22 cellular contexts compared by ENCODE assay signal in genomic region chr5:67214036-67214435, GRCh38. TPM values are rescaled to one million over a fixed set of nuclear protein-coding genes. Genes with fewer than 3 reads are reported as not detected.
A peak's percentile ranks its signal among the peaks of the same experiment; 100 is the strongest.
DNase-seq lines count a peak whose midpoint lies in the region; ATAC-seq and TF ChIP-seq lines count a peak whose summit lies in the region.
"Had no signal": no experiment of that assay in that cellular context is flagged by ENCODE, and none has a peak within 500 bp of the region (broad histone marks: within the 10 kb centered on the region; RNA-seq: fewer than 3 reads in every experiment).

No MANE protein-coding gene starts in this region.

- no TSS peak for BruUV-seq in IMR-90 (replicated peaks; lab: Mats Ljungman, UMichigan)

- no peak overlapping the region for H3K9ac ChIP-seq in SK-N-SH
- no peak overlapping the region for H3K9ac ChIP-seq in IMR-90 (ENCODE audit: low read depth, low read length)

- H4K20me1 ChIP-seq in SK-N-SH (ENCODE audit: insufficient read depth) (no peaks in the 10 kb centered on the region), IMR-90 (ENCODE audit: insufficient read depth, low read length) (no peaks in the 10 kb centered on the region)

- no peak overlapping the region for H3K4me3 Mint-ChIP-seq in activated naive CD8-positive, alpha-beta T cell treated with anti-CD3 and anti-CD28 coated beads, Interleukin-2, amount 10 ng/mL, durations not matched to agents 7 days and 5 days
- peak overlapping the region in 7 of 10 donors; percentile 0 to 57 (median 21) for H3K4me3 Mint-ChIP-seq in naive thymus-derived CD8-positive, alpha-beta T cell
- H3K4me3 Mint-ChIP-seq: type B pancreatic cell had no signal

- peaks cover 27% of the 10 kb centered on the region for H3K36me3 Mint-ChIP-seq in activated naive CD8-positive, alpha-beta T cell treated with anti-CD3 and anti-CD28 coated beads, Interleukin-2, amount 10 ng/mL, durations not matched to agents 7 days and 5 days
- H3K36me3 Mint-ChIP-seq in naive thymus-derived CD8-positive, alpha-beta T cell = no peaks in the 10 kb centered on the region
- H3K36me3 Mint-ChIP-seq: type B pancreatic cell had no signal

- H3K14ac ChIP-seq in IMR-90 (replicated peaks; ENCODE audit: low read depth, low read length) = no peak overlapping the region

- H3K9me3 Mint-ChIP-seq in activated naive CD8-positive, alpha-beta T cell treated with anti-CD3 and anti-CD28 coated beads, Interleukin-2, amount 10 ng/mL, durations not matched to agents 7 days and 5 days = no peaks in the 10 kb centered on the region
- peaks cover 0 to 10% (median 0%) of the 10 kb centered on the region in 9 donors for H3K9me3 Mint-ChIP-seq in naive thymus-derived CD8-positive, alpha-beta T cell
- H3K9me3 Mint-ChIP-seq: type B pancreatic cell had no signal

- CTCF ChIA-PET in SK-N-SH (lab: Yijun Ruan, JAX) = interaction anchor here (0.8 to 3.2 kb wide), 9 partner anchors 8 to 908 kb away, joined by 3 to 17 read pairs (median 3); no protein-coding TSS in a partner anchor
- CTCF ChIA-PET in IMR-90 (lab: Yijun Ruan, JAX) = no interaction called here

- POLR2A ChIA-PET in SK-N-SH (lab: Yijun Ruan, JAX) = no interaction called here
- POLR2A ChIA-PET in IMR-90 (lab: Charles Lee; ENCODE audit: unreplicated experiment) = no interaction called here
- POLR2A ChIA-PET in activated naive CD8-positive, alpha-beta T cell treated with anti-CD3 and anti-CD28 coated beads, Interleukin-2, amount 10 ng/mL, durations not matched to agents 7 days and 5 days (lab: Charles Lee) = interaction anchor here (1.4 to 4.2 kb wide), 2 partner anchors 31 to 48 kb away, joined by 3 to 47 read pairs; no protein-coding TSS in a partner anchor
- POLR2A ChIA-PET in naive thymus-derived CD8-positive, alpha-beta T cell (lab: Charles Lee) = interaction anchor here (0.6 to 3.8 kb wide), 3 partner anchors 8 to 47 kb away, joined by 4 to 45 read pairs (median 4); no protein-coding TSS in a partner anchor

- H3K27me3 Mint-ChIP-seq in activated naive CD8-positive, alpha-beta T cell treated with anti-CD3 and anti-CD28 coated beads, Interleukin-2, amount 10 ng/mL, durations not matched to agents 7 days and 5 days = no peaks in the 10 kb centered on the region
- no peaks in the 10 kb centered on the region for H3K27me3 Mint-ChIP-seq in naive thymus-derived CD8-positive, alpha-beta T cell

- H4K91ac ChIP-seq in IMR-90 (ENCODE audit: insufficient read depth, low read depth, low read length) = no peak overlapping the region

- H3K9me2 ChIP-seq in SK-N-SH = no peaks in the 10 kb centered on the region

- H3K27ac ChIP-seq in SK-N-SH (ENCODE audit: low read depth in 2 of 2, low read length in 1 of 2) (no peak overlapping the region), IMR-90 (ENCODE audit: insufficient read depth, low read length) (no peak overlapping the region)
- H3K27ac ChIP-seq: 22Rv1, foreskin keratinocyte, SJCRH30 had no signal

- no peak overlapping the region for H2BK20ac ChIP-seq in IMR-90 (ENCODE audit: low read depth, low read length)

- TF ChIP-seq EP300 in SK-N-SH (IDR thresholded peaks at IDR 0.05; ENCODE audit: borderline replicate concordance in 1 of 2, low read depth in 1 of 2, low read length in 1 of 2) = no peak

- H3K9me3 ChIP-seq in SK-N-SH (no peaks in the 10 kb centered on the region), IMR-90 (ENCODE audit: control insufficient read depth, insufficient read depth, low read length) (no peaks in the 10 kb centered on the region)
- H3K9me3 ChIP-seq: MG63, SJCRH30, spleen had no signal

- ATAC-seq in SK-N-SH treated with all-trans-retinoic acid at 6 μM for 48 hours = no peak
- peak; percentile 22; the same call in 1 of the 2 replicates for ATAC-seq in IMR-90 (ENCODE audit: low read depth)
- ATAC-seq in activated naive CD8-positive, alpha-beta T cell treated with anti-CD3 and anti-CD28 coated beads, Interleukin-2, amount 10 ng/mL, durations not matched to agents 7 days and 5 days (ENCODE audit: low read depth) = no peak
- ATAC-seq in naive thymus-derived CD8-positive, alpha-beta T cell = no peak
- ATAC-seq: foreskin keratinocyte; stimulated activated naive CD8-positive, alpha-beta T cell treated with anti-CD3 and anti-CD28 coated beads, Interleukin-15, Interleukin-2, amounts not matched to agents 100 U/mL and 50 U/mL, for 24 hours had no signal

- H3K18ac ChIP-seq in IMR-90 (ENCODE audit: low read depth, low read length) = no peak overlapping the region

- no peak overlapping the region for H3K4me3 ChIP-seq in SK-N-SH (ENCODE audit: low read depth in 2 of 2, low read length in 1 of 2)
- no peak overlapping the region for H3K4me3 ChIP-seq in IMR-90 (ENCODE audit: insufficient read depth, low read depth, low read length)
- H3K4me3 ChIP-seq: MG63, SJCRH30, spleen had no signal

- dilution Hi-C loops in IMR-90 (cut with HindIII; ENCODE audit: low sequenced_read_pairs, unreplicated experiment) = no loop called here

- no peaks in the 10 kb centered on the region for H3K36me3 ChIP-seq in SK-N-SH (replicated peaks in 1 of 2; ENCODE audit: control insufficient read depth in 1 of 2, insufficient read depth in 2 of 2, low read length in 1 of 2)
- H3K36me3 ChIP-seq in IMR-90 (ENCODE audit: control insufficient read depth, insufficient read depth, low read length) = no peaks in the 10 kb centered on the region
- H3K36me3 ChIP-seq: MG63, SJCRH30, spleen had no signal

- H4K5ac ChIP-seq in IMR-90 (ENCODE audit: low read depth, low read length) = no peak overlapping the region

- no peak overlapping the region for H3K56ac ChIP-seq in IMR-90 (ENCODE audit: extremely low read depth, insufficient read depth, low read length)

- no peak overlapping the region for H2BK15ac ChIP-seq in IMR-90 (ENCODE audit: low read depth, low read length)

- H2AFZ ChIP-seq in SK-N-SH (ENCODE audit: low read depth) (no peak overlapping the region), IMR-90 (replicated peaks; ENCODE audit: low read length, poor library complexity) (peak overlapping the region; percentile 62)

- H3K9me1 ChIP-seq in IMR-90 (ENCODE audit: insufficient read depth, low read length) = 0 out of 2 replicates have a peak, but pooled peaks cover 3% of the 10 kb centered on the region

- DNase-seq in SK-N-SH = no peak
- peak; percentile 54 for DNase-seq in IMR-90
- no peak for DNase-seq in activated naive CD8-positive, alpha-beta T cell treated with anti-CD3 and anti-CD28 coated beads, Interleukin-2, amount 10 ng/mL, durations not matched to agents 7 days and 5 days
- DNase-seq in naive thymus-derived CD8-positive, alpha-beta T cell = no peak
- no peak for DNase-seq in NCI-H128 (lab: John Stamatoyannopoulos, UW; ENCODE audit: unreplicated experiment)
- DNase-seq in D341Med (ENCODE audit: low spot score) = no peak
- DNase-seq in NCI-H2081 (lab: John Stamatoyannopoulos, UW) = no peak
- DNase-seq: activated naive CD4-positive, alpha-beta T cell treated with anti-CD3 and anti-CD28 coated beads, Interleukin-2, amount 50 U/mL, for 16 hours; central memory CD4-positive, alpha-beta T cell; DMS79; MG63; NCI-H187; NCI-H446 treated with DMSO at 0.1 percent for 48 hours; spleen; stimulated activated naive CD8-positive, alpha-beta T cell treated with anti-CD3 and anti-CD28 coated beads, Interleukin-15, Interleukin-2, amounts not matched to agents 100 U/mL and 50 U/mL, for 24 hours had no signal

- no peak overlapping the region for H3K23ac ChIP-seq in IMR-90 (ENCODE audit: low read depth, low read length)

- H3K27ac Mint-ChIP-seq in activated naive CD8-positive, alpha-beta T cell treated with anti-CD3 and anti-CD28 coated beads, Interleukin-2, amount 10 ng/mL, durations not matched to agents 7 days and 5 days = peak overlapping the region; percentile 26
- peak overlapping the region; percentile 90 to 99 (median 98) for H3K27ac Mint-ChIP-seq in naive thymus-derived CD8-positive, alpha-beta T cell
- H3K27ac Mint-ChIP-seq: progenitor cell of endocrine pancreas, type B pancreatic cell had no signal

- no peak overlapping the region for H2AK5ac ChIP-seq in IMR-90 (ENCODE audit: low read depth, low read length)

- H4K8ac ChIP-seq in IMR-90 (ENCODE audit: low read depth in 2 of 2, low read length in 2 of 2) = no peak overlapping the region

- H3F3A ChIP-seq in SK-N-SH (replicated peaks; ENCODE audit: insufficient read depth) = no peaks in the 10 kb centered on the region

- TF ChIP-seq RAD21 in SK-N-SH (IDR thresholded peaks at IDR 0.05; ENCODE audit: low read length) (no peak), IMR-90 (IDR thresholded peaks at IDR 0.05; ENCODE audit: low read length) (no peak)

- in situ Hi-C loops in IMR-90 (cut with MboI; ENCODE audit: low sequenced_read_pairs) = loop anchor here (5.0 to 25.0 kb wide), 2 partner anchors 52 to 902 kb away; no protein-coding TSS in a partner anchor

- intact Hi-C loops in IMR-90 (cut with micrococcal nuclease) = no loop called here

- no peak overlapping the region for H3K4ac ChIP-seq in IMR-90 (ENCODE audit: low read depth, low read length)

- H2AK9ac ChIP-seq in IMR-90 (replicated peaks; ENCODE audit: low read depth, low read length, poor library complexity) = no peak overlapping the region

- no peaks in the 10 kb centered on the region for H3K79me2 ChIP-seq in SK-N-SH (ENCODE audit: insufficient read depth)

- peaks cover 53% of the 10 kb centered on the region for H3K4me1 Mint-ChIP-seq in activated naive CD8-positive, alpha-beta T cell treated with anti-CD3 and anti-CD28 coated beads, Interleukin-2, amount 10 ng/mL, durations not matched to agents 7 days and 5 days
- H3K4me1 Mint-ChIP-seq in naive thymus-derived CD8-positive, alpha-beta T cell = peaks cover 50 to 62% (median 57%) of the 10 kb centered on the region in 4 donors

- H3K79me1 ChIP-seq in IMR-90 (ENCODE audit: low read depth in 1 of 2, low read length in 2 of 2) = no peaks in the 10 kb centered on the region

- H2BK120ac ChIP-seq in IMR-90 (ENCODE audit: low read depth, low read length) = no peak overlapping the region

- H2BK5ac ChIP-seq in IMR-90 (ENCODE audit: low read depth, low read length, poor library complexity, severe bottlenecking) = no peak overlapping the region

- WGBS in SK-N-SH (ENCODE audit: low lambda C conversion rate) = 78% methylated on average over 6 of the region's 6 CpGs
- WGBS in IMR-90 (ENCODE audit: extremely low coverage in 2 of 2, insufficient read length in 1 of 2), 2 experiments = 80% methylated on average over 1 of the region's 6 CpGs; no CpG with 5 or more reads in 1 of the 2 experiments

- no peaks in the 10 kb centered on the region for H3K27me3 ChIP-seq in SK-N-SH (ENCODE audit: insufficient read depth)
- no peaks in the 10 kb centered on the region for H3K27me3 ChIP-seq in IMR-90 (ENCODE audit: control insufficient read depth, insufficient read depth, low read length)
- H3K27me3 ChIP-seq: foreskin keratinocyte, MG63, SJCRH30, spleen had no signal

- H3K4me2 ChIP-seq in SK-N-SH (no peak overlapping the region), IMR-90 (ENCODE audit: low read depth, low read length) (no peak overlapping the region)

- no peak for TF ChIP-seq POLR2A in IMR-90 (IDR thresholded peaks at IDR 0.05; ENCODE audit: low read depth, low read length)

- H3K4me1 ChIP-seq in SK-N-SH (ENCODE audit: control insufficient read depth in 1 of 2, insufficient read depth in 2 of 2, low read depth in 1 of 2, low read length in 1 of 2) (peaks cover 4 to 16% of the 10 kb centered on the region in 2 experiments; a peak in 1 of 4 replicates), IMR-90 (ENCODE audit: control insufficient read depth, insufficient read depth, low read length) (peaks cover 2% of the 10 kb centered on the region; the same call in 1 of the 2 replicates)

- no peak for TF ChIP-seq CTCF in SK-N-SH (IDR thresholded peaks at IDR 0.05)
- TF ChIP-seq CTCF in IMR-90 (conservative IDR thresholded peaks at IDR 0.05; ENCODE audit: low read depth, low read length) = no peak

RNA-seq across cellular contexts. Expression of gene CD180, which starts 17.4 kb away (rescaled TPM):
- 0.02 TPM in 2 replicates for polyA plus RNA-seq in SK-N-SH (2012; rRNA removed)
- polyA plus RNA-seq in SK-N-SH (2012; cell fraction: cytosol; rRNA removed) = 0.01 and 0.03 TPM in 2 replicates
- polyA plus RNA-seq in SK-N-SH (2012; cell fraction: nucleus; rRNA removed) = 0.01 TPM in 2 replicates
- not detected in 2 replicates for total RNA-seq in IMR-90 (2012; rRNA removed)
- not detected in 2 replicates for polyA plus RNA-seq in IMR-90 (2012; rRNA removed)
- not detected in 2 replicates for polyA plus RNA-seq in IMR-90 (2012; cell fraction: cytosol; rRNA removed)
- polyA plus RNA-seq in IMR-90 (2012; cell fraction: nucleus; rRNA removed; ENCODE audit: low replicate concordance) = not detected in 2 replicates
- total RNA-seq in activated naive CD8-positive, alpha-beta T cell treated with anti-CD3 and anti-CD28 coated beads, Interleukin-2, amount 10 ng/mL, durations not matched to agents 7 days and 5 days = under 1 TPM; 0.57 to 0.69 TPM
- total RNA-seq in naive thymus-derived CD8-positive, alpha-beta T cell = 1 to 10 TPM; 1.4 to 2.1 TPM
- polyA plus RNA-seq in naive thymus-derived CD8-positive, alpha-beta T cell = under 1 TPM in 2 of 3 donors, not detected in 1; 0.03 to 0.08 TPM
- total RNA-seq: foreskin keratinocyte, progenitor cell of endocrine pancreas, SJCRH30 had no signal
- polyA plus RNA-seq: BJ, foreskin keratinocyte had no signal

Comparison
In these comparisons a context has a peak if more than half of its experiments do, and no peak if none do; other contexts are left out.
1. POLR2A ChIA-PET loops: an anchor here in activated naive CD8-positive, alpha-beta T cell treated with anti-CD3 and anti-CD28 coated beads, Interleukin-2, amount 10 ng/mL, durations not matched to agents 7 days and 5 days (1.4 to 4.2 kb wide) and naive thymus-derived CD8-positive, alpha-beta T cell (0.6 to 3.8 kb wide); none called in SK-N-SH and IMR-90.